Comparison of ENCODE assay signal across 12 cellular contexts in genomic region chr12:6116481-6117021, GRCh38. TPM values are rescaled to one million over a fixed set of nuclear protein-coding genes. Genes with fewer than 3 reads are reported as not detected.
DNase-seq lines count a peak whose midpoint lies in the region; ATAC-seq and TF ChIP-seq lines count a peak whose summit lies in the region.
"Had no signal": no experiment of that assay in that cellular context is flagged by ENCODE, and none has a peak within 500 bp of the region (broad histone marks: within the 10 kb centered on the region; RNA-seq: fewer than 3 reads in every experiment).

No MANE protein-coding gene starts in this region.

- CTCF ChIA-PET in Caco-2 (lab: Charles Lee): no interaction called here
- CTCF ChIA-PET in activated naive CD4-positive, alpha-beta T cell treated with anti-CD3 and anti-CD28 coated beads for 36 hours (lab: Charles Lee): no interaction called here

- no peak for TF ChIP-seq EP300 in gastroesophageal sphincter (IDR thresholded peaks at IDR 0.05)

- H3K9me3 Mint-ChIP-seq in Caco-2 (ENCODE audit: unreplicated experiment) (no peaks in the 10 kb centered on the region), neural crest cell (no peaks in the 10 kb centered on the region)
- H3K9me3 Mint-ChIP-seq in activated naive CD4-positive, alpha-beta T cell treated with anti-CD3 and anti-CD28 coated beads for 36 hours: no peaks in the 10 kb centered on the region

- H3K4me3 Mint-ChIP-seq in Caco-2 (ENCODE audit: unreplicated experiment) (no peak overlapping the region), neural crest cell (no peak overlapping the region)
- H3K4me3 Mint-ChIP-seq in activated naive CD4-positive, alpha-beta T cell treated with anti-CD3 and anti-CD28 coated beads for 36 hours: no peak overlapping the region
- H3K4me3 Mint-ChIP-seq: activated naive CD8-positive, alpha-beta T cell had no signal

- no peak overlapping the region for H3K4me3 ChIP-seq in Caco-2 (ENCODE audit: low read depth, low read length)
- no peak overlapping the region for H3K4me3 ChIP-seq in gastroesophageal sphincter
- H3K4me3 ChIP-seq: GM12878, vagina had no signal

- H3K27me3 ChIP-seq in Caco-2 (replicated peaks; ENCODE audit: control insufficient read depth, insufficient read depth, low read length): no peaks in the 10 kb centered on the region
- H3K27me3 ChIP-seq in gastroesophageal sphincter: no peaks in the 10 kb centered on the region
- H3K27me3 ChIP-seq: vagina had no signal

- H3K36me3 ChIP-seq in Caco-2 (ENCODE audit: control insufficient read depth, insufficient read depth, low read length): no peaks in the 10 kb centered on the region
- H3K36me3 ChIP-seq in gastroesophageal sphincter: no peaks in the 10 kb centered on the region
- H3K36me3 ChIP-seq: vagina had no signal

- TF ChIP-seq POLR2A in gastroesophageal sphincter (IDR thresholded peaks at IDR 0.05): no peak

- H3K27ac Mint-ChIP-seq in Caco-2 (ENCODE audit: unreplicated experiment): peak overlapping the region; percentile 33
- peak overlapping the region; percentile 17 for H3K27ac Mint-ChIP-seq in neural crest cell (ENCODE audit: unreplicated experiment)
- H3K27ac Mint-ChIP-seq in activated naive CD4-positive, alpha-beta T cell treated with anti-CD3 and anti-CD28 coated beads for 36 hours: no peak overlapping the region
- H3K27ac Mint-ChIP-seq: activated naive CD8-positive, alpha-beta T cell had no signal

- peak overlapping the region in 3 of 4 donors; percentile 57 to 70 (median 69) for H3K27ac ChIP-seq in gastroesophageal sphincter
- H3K27ac ChIP-seq: vagina had no signal

- H3K36me3 Mint-ChIP-seq in Caco-2 (ENCODE audit: insufficient read depth, unreplicated experiment) (no peaks in the 10 kb centered on the region), neural crest cell (ENCODE audit: low read depth) (no peaks in the 10 kb centered on the region)
- no peaks in the 10 kb centered on the region for H3K36me3 Mint-ChIP-seq in activated naive CD4-positive, alpha-beta T cell treated with anti-CD3 and anti-CD28 coated beads for 36 hours (ENCODE audit: low read depth)
- H3K36me3 Mint-ChIP-seq: activated naive CD8-positive, alpha-beta T cell had no signal

- H3K9me3 ChIP-seq in Caco-2 (no peaks in the 10 kb centered on the region), gastroesophageal sphincter (no peaks in the 10 kb centered on the region)
- H3K9me3 ChIP-seq: vagina had no signal

- BruUV-seq in Caco-2 (replicated peaks; lab: Mats Ljungman, UMichigan): no TSS peak

- no peak for DNase-seq in Caco-2
- DNase-seq in SW480 (ENCODE audit: low spot score): peak; percentile 30
- no peak for DNase-seq in neural crest cell (ENCODE audit: low read depth, low spot score)
- no peak for DNase-seq in NCI-H345 treated with DMSO at 0.1 percent for 48 hours (lab: John Stamatoyannopoulos, UW; ENCODE audit: unreplicated experiment)
- no peak for DNase-seq in activated naive CD4-positive, alpha-beta T cell treated with anti-CD3 and anti-CD28 coated beads for 36 hours
- DNase-seq: NCI-H2171 had no signal

- peak; percentile 63 for ATAC-seq in gastroesophageal sphincter
- no peak for ATAC-seq in HG03280 (IDR thresholded peaks at IDR 0.05; ENCODE audit: unreplicated experiment)
- no peak for ATAC-seq in GM18498 (IDR thresholded peaks at IDR 0.05; ENCODE audit: unreplicated experiment)
- ATAC-seq: GM12878 had no signal

- 68% methylated on average over 8 of the region's 14 CpGs; no CpG with 5 or more reads in 1 of the 2 donors for WGBS in gastroesophageal sphincter (ENCODE audit: low coverage in 1 of 2), 2 donors

- TF ChIP-seq CTCF in Caco-2 (IDR thresholded peaks at IDR 0.05; ENCODE audit: insufficient read depth in 1 of 2, low read depth in 1 of 2, low read length in 1 of 2, severe bottlenecking in 1 of 2, unreplicated experiment in 1 of 2) (no peak), gastroesophageal sphincter (IDR thresholded peaks at IDR 0.05) (no peak), neural crest cell (conservative IDR thresholded peaks at IDR 0.05) (no peak)

- H3K4me1 ChIP-seq in Caco-2: no peaks in the 10 kb centered on the region; the same call in 1 of the 2 replicates
- H3K4me1 ChIP-seq in gastroesophageal sphincter: peaks cover 0 to 4% (median 0%) of the 10 kb centered on the region in 3 donors
- H3K4me1 ChIP-seq: vagina had no signal

- POLR2A ChIA-PET in Caco-2 (lab: Charles Lee): no interaction called here

- no peaks in the 10 kb centered on the region for H3K4me1 Mint-ChIP-seq in Caco-2 (ENCODE audit: low read depth, unreplicated experiment)
- H3K4me1 Mint-ChIP-seq in neural crest cell: peaks cover 4% of the 10 kb centered on the region
- no peaks in the 10 kb centered on the region for H3K4me1 Mint-ChIP-seq in activated naive CD4-positive, alpha-beta T cell treated with anti-CD3 and anti-CD28 coated beads for 36 hours (ENCODE audit: low read depth)

- intact Hi-C loops in Caco-2 (cut with micrococcal nuclease; ENCODE audit: unreplicated experiment): no loop called here
- intact Hi-C loops in activated naive CD4-positive, alpha-beta T cell treated with anti-CD3 and anti-CD28 coated beads for 36 hours (cut with micrococcal nuclease): no loop called here

- no peaks in the 10 kb centered on the region for H3K27me3 Mint-ChIP-seq in Caco-2 (ENCODE audit: insufficient read depth, unreplicated experiment)
- H3K27me3 Mint-ChIP-seq in neural crest cell (ENCODE audit: low read depth): no peaks in the 10 kb centered on the region
- H3K27me3 Mint-ChIP-seq in activated naive CD4-positive, alpha-beta T cell treated with anti-CD3 and anti-CD28 coated beads for 36 hours (ENCODE audit: low read depth): no peaks in the 10 kb centered on the region
- H3K27me3 Mint-ChIP-seq: activated naive CD8-positive, alpha-beta T cell had no signal

RNA-seq across cellular contexts. Expression of gene VWF, which starts 7.9 kb away (rescaled TPM):
- total RNA-seq in Caco-2 (2022) (0.30 and 0.41 TPM in 2 replicates), gastroesophageal sphincter (100 to 1,000 TPM in 3 of 4 donors, 10 to 100 TPM in 1; 94.3 to 261 (median 162) TPM), neural crest cell (0.02 and 0.21 TPM in 2 replicates)
- not detected for total RNA-seq in activated naive CD4-positive, alpha-beta T cell treated with anti-CD3 and anti-CD28 coated beads for 36 hours

Comparison
In these comparisons a context has a peak if more than half of its experiments do, and no peak if none do; other contexts are left out.
1. RNA of gene VWF, which starts 7.9 kb away (total RNA-seq): 94.3 to 261 TPM in gastroesophageal sphincter; 0.30 to 0.41 TPM in Caco-2, 0.02 to 0.21 TPM in neural crest cell and not detected in activated naive CD4-positive, alpha-beta T cell treated with anti-CD3 and anti-CD28 coated beads for 36 hours; every median in the first group is over 10 times any median in the second.